Comparison of ENCODE assay signal across 21 cellular contexts in the genomic region with DNA sequence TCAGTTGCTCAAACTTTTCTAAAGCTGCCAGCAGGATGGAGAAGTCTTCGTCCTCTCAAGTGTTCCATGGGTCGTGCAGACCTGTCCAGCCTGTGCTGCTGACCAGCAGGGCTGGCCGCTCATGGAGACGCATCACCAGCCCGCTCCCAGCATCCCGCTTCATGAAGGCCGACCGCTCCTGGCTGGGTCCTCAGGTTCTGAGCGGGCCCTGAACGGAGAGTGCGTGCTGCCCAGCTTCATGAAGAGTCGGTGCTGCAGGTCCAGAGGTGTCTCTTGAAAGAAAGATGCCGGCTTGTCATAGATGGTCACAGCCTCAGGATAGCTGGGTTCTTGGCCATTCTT.
"Had no signal": no experiment of that assay in that cellular context is flagged by ENCODE, and none has a peak within 500 bp of the region (broad histone marks: within the 10 kb centered on the region; RNA-seq: fewer than 3 reads in every experiment).

No MANE protein-coding gene starts in this region.

- H3K27me3 ChIP-seq: adrenal gland, ascending aorta, breast epithelium, cardiac muscle cell, dorsolateral prefrontal cortex had no signal

- H3K27ac ChIP-seq: adrenal gland, ascending aorta, breast epithelium, cardiac muscle cell, coronary artery, dorsolateral prefrontal cortex, VCaP had no signal

- H3K4me3 ChIP-seq: adrenal gland, breast epithelium, cardiac muscle cell had no signal

- ATAC-seq: activated CD8-positive, alpha-beta T cell treated with anti-CD3 and anti-CD28 coated beads for 36 hours; activated naive CD8-positive, alpha-beta T cell treated with anti-CD3 and anti-CD28 coated beads, Interleukin-2, amount 50 U/mL, for 24 hours; activated T-cell treated with anti-CD3 and anti-CD28 coated beads, Interleukin-2, amount 50 U/mL, for 4 hours; activated T-helper 17 cell treated with anti-CD3 and anti-CD28 coated beads, Interleukin-2, amount 50 U/mL, for 72 hours; esophagus mucosa; T-cell had no signal

- H3K27ac Mint-ChIP-seq: activated CD8-positive, alpha-beta T cell treated with anti-CD3 and anti-CD28 coated beads for 36 hours; activated naive CD8-positive, alpha-beta T cell; activated naive CD8-positive, alpha-beta T cell treated with anti-CD3 and anti-CD28 coated beads, Interleukin-2, amount 50 U/mL, for 24 hours; activated T-helper 17 cell treated with anti-CD3 and anti-CD28 coated beads, Interleukin-2, amount 50 U/mL, for 72 hours; brain; dendritic cell treated with granulocyte-macrophage colony-stimulating factor and Interleukin-4, amounts not matched to agents 40 ng/mL and 50 ng/mL, for 4 days; endodermal cell; T-cell; T-helper 1 cell treated with Interleukin-12 subunit alpha and Interleukin-12 subunit beta and Interleukin-4 antibody, amounts not matched to agents 30 μg/mL and 1 μg/mL, for 36 hours; WTC11 had no signal

- DNase-seq: foreskin fibroblast had no signal

- H3K9me3 ChIP-seq: adrenal gland, ascending aorta, breast epithelium had no signal

- H3K36me3 ChIP-seq: adrenal gland, ascending aorta, breast epithelium, cardiac muscle cell had no signal

- H3K27me3 Mint-ChIP-seq: brain had no signal

- H3K36me3 Mint-ChIP-seq: activated naive CD8-positive, alpha-beta T cell; brain; T-cell; WTC11 had no signal

- H3K4me3 Mint-ChIP-seq: activated CD8-positive, alpha-beta T cell treated with anti-CD3 and anti-CD28 coated beads for 36 hours; activated naive CD8-positive, alpha-beta T cell; activated naive CD8-positive, alpha-beta T cell treated with anti-CD3 and anti-CD28 coated beads, Interleukin-2, amount 50 U/mL, for 24 hours; activated T-cell treated with anti-CD3 and anti-CD28 coated beads, Interleukin-2, amount 50 U/mL, for 4 hours; activated T-helper 17 cell treated with anti-CD3 and anti-CD28 coated beads, Interleukin-2, amount 50 U/mL, for 72 hours; brain; central memory CD8-positive, alpha-beta T cell; dendritic cell treated with granulocyte-macrophage colony-stimulating factor and Interleukin-4, amounts not matched to agents 40 ng/mL and 50 ng/mL, for 4 days; endodermal cell; T-cell; T-helper 1 cell treated with Interleukin-12 subunit alpha and Interleukin-12 subunit beta and Interleukin-4 antibody, amounts not matched to agents 30 μg/mL and 1 μg/mL, for 36 hours; WTC11 had no signal

- H3K4me1 Mint-ChIP-seq: activated naive CD8-positive, alpha-beta T cell treated with anti-CD3 and anti-CD28 coated beads, Interleukin-2, amount 50 U/mL, for 24 hours; activated T-helper 17 cell treated with anti-CD3 and anti-CD28 coated beads, Interleukin-2, amount 50 U/mL, for 72 hours; brain; central memory CD8-positive, alpha-beta T cell; T-cell had no signal

- H3K9me3 Mint-ChIP-seq: activated CD8-positive, alpha-beta T cell treated with anti-CD3 and anti-CD28 coated beads for 36 hours; activated naive CD8-positive, alpha-beta T cell treated with anti-CD3 and anti-CD28 coated beads, Interleukin-2, amount 50 U/mL, for 24 hours; activated T-cell treated with anti-CD3 and anti-CD28 coated beads, Interleukin-2, amount 50 U/mL, for 4 hours; activated T-helper 17 cell treated with anti-CD3 and anti-CD28 coated beads, Interleukin-2, amount 50 U/mL, for 72 hours; central memory CD8-positive, alpha-beta T cell; dendritic cell treated with granulocyte-macrophage colony-stimulating factor and Interleukin-4, amounts not matched to agents 40 ng/mL and 50 ng/mL, for 4 days; T-cell; T-helper 1 cell treated with Interleukin-12 subunit alpha and Interleukin-12 subunit beta and Interleukin-4 antibody, amounts not matched to agents 30 μg/mL and 1 μg/mL, for 36 hours had no signal

- H3K4me1 ChIP-seq: adrenal gland, breast epithelium had no signal
